ENCODE assay signal across 24 cellular contexts in the genomic region with DNA sequence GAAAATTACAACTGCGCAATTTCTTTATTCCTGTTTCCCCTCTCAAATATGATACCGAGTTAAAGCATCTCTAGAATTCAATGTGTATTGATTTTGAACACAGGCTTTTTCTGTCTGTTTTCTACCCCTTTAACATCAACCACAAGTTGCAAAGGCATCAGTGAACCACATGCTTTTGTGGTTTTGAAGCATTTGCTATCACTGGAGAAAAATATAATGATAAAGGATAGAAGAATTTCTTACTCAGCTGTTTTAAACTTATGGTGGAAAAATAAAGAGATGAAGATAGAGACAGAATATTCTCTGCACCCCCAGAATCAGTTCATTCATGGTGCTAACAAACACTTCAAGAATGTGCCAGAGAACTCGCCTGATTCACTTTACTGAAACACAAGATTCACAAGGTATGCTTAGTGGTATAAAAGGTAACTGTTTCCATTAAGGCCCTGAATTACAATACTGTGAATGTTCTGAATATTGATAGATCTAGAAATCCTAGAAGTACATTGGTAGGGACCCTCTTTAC. TPM values are rescaled to one million over a fixed set of nuclear protein-coding genes. Genes with fewer than 3 reads are reported as not detected.
"Had no signal": no experiment of that assay in that cellular context is flagged by ENCODE, and none has a peak within 500 bp of the region (broad histone marks: within the 10 kb centered on the region; RNA-seq: fewer than 3 reads in every experiment).

No MANE protein-coding gene starts in this region.

- ATAC-seq: activated T-helper 17 cell treated with anti-CD3 and anti-CD28 coated beads, Interleukin-2, amount 50 U/mL, for 72 hours; gastroesophageal sphincter; mucosa of descending colon; naive thymus-derived CD4-positive, alpha-beta T cell; right cardiac atrium; stimulated activated naive CD8-positive, alpha-beta T cell treated with anti-CD3 and anti-CD28 coated beads, Interleukin-15, Interleukin-2, amounts not matched to agents 100 U/mL and 50 U/mL, for 24 hours had no signal

- FAIRE-seq: bronchial epithelial cell, keratinocyte, small intestine had no signal

- H3K4me3 Mint-ChIP-seq: activated naive CD4-positive, alpha-beta T cell treated with anti-CD3 and anti-CD28 coated beads for 36 hours; activated T-helper 17 cell treated with anti-CD3 and anti-CD28 coated beads, Interleukin-2, amount 50 U/mL, for 72 hours; naive thymus-derived CD4-positive, alpha-beta T cell had no signal

- H3K36me3 Mint-ChIP-seq: naive thymus-derived CD4-positive, alpha-beta T cell had no signal

- H3K9me3 ChIP-seq: gastroesophageal sphincter, mucosa of descending colon, upper lobe of left lung had no signal

- DNase-seq: activated CD4-positive, alpha-beta T cell treated with anti-CD3 and anti-CD28 coated beads for 1 hour; activated CD4-positive, alpha-beta T cell treated with anti-CD3 and anti-CD28 coated beads, Interleukin-2, amount 50 U/mL, for 4 hours; activated naive CD4-positive, alpha-beta T cell treated with anti-CD3 and anti-CD28 coated beads for 36 hours; activated T-cell treated with anti-CD3 and anti-CD28 coated beads for 4 hours; amygdala; dermis blood vessel endothelial cell; left ventricle myocardium inferior; mucosa of descending colon; naive thymus-derived CD4-positive, alpha-beta T cell; nucleus accumbens; right cardiac atrium; small intestine; stimulated activated naive CD8-positive, alpha-beta T cell treated with anti-CD3 and anti-CD28 coated beads, Interleukin-15, Interleukin-2, amounts not matched to agents 100 U/mL and 50 U/mL, for 24 hours; T-helper 1 cell; T1000; upper lobe of left lung had no signal

- H3K9me3 Mint-ChIP-seq: activated naive CD4-positive, alpha-beta T cell treated with anti-CD3 and anti-CD28 coated beads for 36 hours; activated T-helper 17 cell treated with anti-CD3 and anti-CD28 coated beads, Interleukin-2, amount 50 U/mL, for 72 hours had no signal

- H3K27ac Mint-ChIP-seq: activated naive CD4-positive, alpha-beta T cell treated with anti-CD3 and anti-CD28 coated beads for 36 hours; activated T-helper 17 cell treated with anti-CD3 and anti-CD28 coated beads, Interleukin-2, amount 50 U/mL, for 72 hours; naive thymus-derived CD4-positive, alpha-beta T cell had no signal

- H3K4me1 ChIP-seq: gastroesophageal sphincter, left ventricle myocardium inferior, upper lobe of left lung had no signal

- H3K27me3 ChIP-seq: gastroesophageal sphincter, upper lobe of left lung had no signal

- H3K4me3 ChIP-seq: gastroesophageal sphincter, left ventricle myocardium inferior, mucosa of descending colon, upper lobe of left lung had no signal

- H3K4me1 Mint-ChIP-seq: activated T-helper 17 cell treated with anti-CD3 and anti-CD28 coated beads, Interleukin-2, amount 50 U/mL, for 72 hours had no signal

- H3K36me3 ChIP-seq: gastroesophageal sphincter, left ventricle myocardium inferior, upper lobe of left lung had no signal

- H3K27ac ChIP-seq: epithelial cell of prostate, gastroesophageal sphincter, left ventricle myocardium inferior, upper lobe of left lung had no signal

RNA-seq across cellular contexts. Expression of a gene that starts 9.5 kb away (rescaled TPM):
- total RNA-seq: activated T-helper 17 cell treated with anti-CD3 and anti-CD28 coated beads, Interleukin-2, amount 50 U/mL, for 72 hours; bronchial epithelial cell; dermis blood vessel endothelial cell; gastroesophageal sphincter; left ventricle myocardium inferior; mucosa of descending colon; posterior vena cava had no signal
- polyA plus RNA-seq: keratinocyte, right cardiac atrium had no signal

RNA-seq across cellular contexts. Expression of a gene that starts 30.5 kb away (rescaled TPM):
- total RNA-seq: activated naive CD4-positive, alpha-beta T cell treated with anti-CD3 and anti-CD28 coated beads for 36 hours; activated T-helper 17 cell treated with anti-CD3 and anti-CD28 coated beads, Interleukin-2, amount 50 U/mL, for 72 hours; bronchial epithelial cell; cerebellum; dermis blood vessel endothelial cell; gastroesophageal sphincter; left ventricle myocardium inferior; mucosa of descending colon; naive thymus-derived CD4-positive, alpha-beta T cell; posterior vena cava; right cardiac atrium; temporal lobe; upper lobe of left lung had no signal
- polyA plus RNA-seq: keratinocyte; naive thymus-derived CD4-positive, alpha-beta T cell; right cardiac atrium; small intestine had no signal
